In the genomic region with DNA sequence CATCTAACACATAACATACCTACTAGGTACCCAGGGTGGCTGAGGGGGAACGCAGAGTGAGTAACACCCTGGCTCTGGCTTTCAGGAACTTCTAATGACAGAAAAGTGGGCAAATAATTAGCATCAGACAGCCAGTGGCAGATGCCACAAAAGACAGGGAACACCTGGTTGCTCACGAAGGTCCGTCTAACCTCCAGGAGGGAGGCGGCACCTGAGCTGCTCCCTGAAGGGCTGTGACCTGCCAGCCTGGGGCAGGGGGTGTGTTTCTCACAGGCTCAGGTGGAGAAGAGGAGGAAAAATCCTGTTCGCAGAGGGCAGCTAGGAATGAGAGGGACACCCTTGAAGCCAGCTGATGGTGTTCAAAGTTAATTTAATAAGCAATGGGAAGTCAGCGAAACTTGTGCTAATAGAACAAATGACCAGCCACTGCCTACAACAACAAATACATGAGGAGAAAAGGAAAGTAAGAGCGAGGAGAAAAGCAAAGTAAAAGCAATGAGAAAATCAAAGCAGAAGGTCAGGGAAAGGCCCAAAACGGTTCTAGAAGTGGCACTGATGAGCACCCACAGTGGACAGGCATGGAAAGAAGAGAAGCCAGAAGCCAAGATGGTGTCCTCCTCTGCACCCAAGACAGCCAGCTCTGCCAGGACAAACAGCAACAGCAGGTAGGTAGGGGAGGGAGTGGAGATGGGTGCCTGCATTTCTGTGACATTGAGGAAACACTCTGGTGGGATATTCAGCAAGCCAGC, we compare ENCODE assay signal across 18 cellular contexts.
A peak's percentile ranks its signal among the peaks of the same experiment; 100 is the strongest.
DNase-seq lines count a peak whose midpoint lies in the region; ATAC-seq and TF ChIP-seq lines count a peak whose summit lies in the region.
"Had no signal": no experiment of that assay in that cellular context is flagged by ENCODE, and none has a peak within 500 bp of the region (broad histone marks: within the 10 kb centered on the region; RNA-seq: fewer than 3 reads in every experiment).

No MANE protein-coding gene starts in this region.

- TF ChIP-seq CTCF in PC-9 (conservative IDR thresholded peaks at IDR 0.05) (no peak), spleen (IDR thresholded peaks at IDR 0.05 in 8 of 11, conservative IDR thresholded peaks at IDR 0.05 in 3 of 11) (no peak)

- H3K36me3 ChIP-seq in PC-9 (ENCODE audit: low read depth) = no peaks in the 10 kb centered on the region; the same call in 1 of the 2 replicates
- H3K36me3 ChIP-seq in iPS-20b (ENCODE audit: insufficient read depth, low read depth, low read length) = no peaks in the 10 kb centered on the region
- H3K36me3 ChIP-seq in spleen = peaks cover 0 to 7% (median 0%) of the 10 kb centered on the region in 6 donors
- H3K36me3 ChIP-seq: MG63 had no signal

- TF ChIP-seq POLR2A in spleen (IDR thresholded peaks at IDR 0.05) = no peak

- H4K20me1 ChIP-seq in PC-9 (ENCODE audit: insufficient read depth) = no peaks in the 10 kb centered on the region

- intact Hi-C loops in PC-9 (cut with micrococcal nuclease; ENCODE audit: unreplicated experiment) (no loop called here), spleen (cut with DNase I; ENCODE audit: low total_unique reads) (no loop called here)

- DNase-seq in NCI-H1417 (lab: John Stamatoyannopoulos, UW) (peak in 2 of 3 experiments; percentile 20 to 55), NCI-H1417 treated with DMSO at 0.1 percent for 48 hours (lab: John Stamatoyannopoulos, UW) (no peak), PC-9 (no peak), spleen (no peak), NCI-H82 treated with DMSO at 0.1 percent for 48 hours (lab: John Stamatoyannopoulos, UW; ENCODE audit: unreplicated experiment) (no peak)
- DNase-seq: activated CD4-positive, alpha-beta T cell treated with anti-CD3 and anti-CD28 coated beads for 1 hour; cortex of kidney; DMS53; foreskin fibroblast; left cardiac atrium; MG63; occipital lobe; stimulated activated CD4-positive, alpha-beta T cell treated with anti-CD3 and anti-CD28 coated beads, Interleukin-2, amount 100 ng/mL, for 48 hours had no signal

- H3K4me3 ChIP-seq in PC-9 = no peak overlapping the region
- H3K4me3 ChIP-seq in iPS-20b (ENCODE audit: low read length) = no peak overlapping the region
- H3K4me3 ChIP-seq in spleen = no peak overlapping the region
- H3K4me3 ChIP-seq: MG63, SJSA1 had no signal

- no peak overlapping the region for H2AFZ ChIP-seq in PC-9

- POLR2A ChIA-PET in PC-9 (lab: Charles Lee; ENCODE audit: unreplicated experiment) = no interaction called here

- H3K27me3 ChIP-seq in PC-9 (ENCODE audit: insufficient read depth, low read depth) (no peaks in the 10 kb centered on the region), iPS-20b (ENCODE audit: insufficient read depth, low read length) (no peaks in the 10 kb centered on the region), spleen (replicated peaks in 1 of 7) (no peaks in the 10 kb centered on the region)
- H3K27me3 ChIP-seq: MG63, SJSA1 had no signal

- H3K9me3 ChIP-seq in PC-9 (ENCODE audit: insufficient read depth, low read depth) = no peaks in the 10 kb centered on the region
- H3K9me3 ChIP-seq in iPS-20b (ENCODE audit: insufficient read depth, low read depth, low read length) = no peaks in the 10 kb centered on the region
- no peaks in the 10 kb centered on the region for H3K9me3 ChIP-seq in spleen
- H3K9me3 ChIP-seq: MG63, SJSA1 had no signal

- CTCF ChIA-PET in PC-9 (lab: Charles Lee) = no interaction called here

- H3K4me2 ChIP-seq in PC-9 = no peak overlapping the region

- H3K9ac ChIP-seq in iPS-20b (ENCODE audit: low read depth, low read length) = peak overlapping the region; percentile 36; the same call in 1 of the 2 replicates

- peaks cover 88% of the 10 kb centered on the region for H3K79me2 ChIP-seq in PC-9 (ENCODE audit: low read depth)

- H3F3A ChIP-seq in PC-9 (ENCODE audit: insufficient read depth, low read depth) = peaks cover 49% of the 10 kb centered on the region

- no peak for ATAC-seq in GM21526 (IDR thresholded peaks at IDR 0.05; ENCODE audit: low FRiP score, unreplicated experiment)
- no peak for ATAC-seq in HG03045 (IDR thresholded peaks at IDR 0.05; ENCODE audit: unreplicated experiment)
- ATAC-seq: left cardiac atrium had no signal

- H3K9me2 ChIP-seq in PC-9 (ENCODE audit: insufficient read depth) = no peaks in the 10 kb centered on the region

- peaks cover 40% of the 10 kb centered on the region for H3K4me1 ChIP-seq in PC-9 (replicated peaks; ENCODE audit: insufficient read depth)
- peaks cover 28% of the 10 kb centered on the region for H3K4me1 ChIP-seq in iPS-20b (ENCODE audit: insufficient read depth, low read length)
- H3K4me1 ChIP-seq in spleen = peaks cover 40 to 96% (median 87%) of the 10 kb centered on the region in 6 donors

- 75 to 82% (median 81%) methylated on average over 8 of the region's 8 CpGs for WGBS in spleen, 5 donors

- H3K27ac ChIP-seq in PC-9 = peak overlapping the region; percentile 35
- H3K27ac ChIP-seq in iPS-20b (ENCODE audit: low read length) = no peak overlapping the region
- H3K27ac ChIP-seq in spleen = peak overlapping the region in 7 of 8 donors; percentile 11 to 55 (median 38)
- H3K27ac ChIP-seq: 22Rv1, SJSA1 had no signal

- no TSS peak for BruUV-seq in PC-9 (replicated peaks; lab: Mats Ljungman, UMichigan)

Comparison
In these comparisons a context has a peak if more than half of its experiments do, and no peak if none do; other contexts are left out.
1. DNase-seq: peak in NCI-H1417 (2 of 3); none in NCI-H1417 treated with DMSO at 0.1 percent for 48 hours (single experiment), PC-9 (0 of 2), spleen (single experiment) and NCI-H82 treated with DMSO at 0.1 percent for 48 hours (single experiment).